ENCODE assay signal across 12 cellular contexts in genomic region chr18:28065031-28065792, GRCh38.
DNase-seq lines count a peak whose midpoint lies in the region; ATAC-seq and TF ChIP-seq lines count a peak whose summit lies in the region.
"Had no signal": no experiment of that assay in that cellular context is flagged by ENCODE, and none has a peak within 500 bp of the region (broad histone marks: within the 10 kb centered on the region; RNA-seq: fewer than 3 reads in every experiment).

No MANE protein-coding gene starts in this region.

- H3K27ac ChIP-seq in cardiac muscle cell (peak overlapping the region; percentile 98), temporal lobe (ENCODE audit: low read depth, low read length) (peak overlapping the region; percentile 12)

- ATAC-seq in WTC11 (peak; percentile 59), left cardiac atrium (peak; percentile 48 to 76), GM19395 (IDR thresholded peaks at IDR 0.05; ENCODE audit: unreplicated experiment) (no peak), HG03521 (IDR thresholded peaks at IDR 0.05; ENCODE audit: unreplicated experiment) (no peak)
- ATAC-seq: activated naive CD4-positive, alpha-beta T cell treated with anti-CD3 and anti-CD28 coated beads, Interleukin-2, amount 50 U/mL, for 72 hours; esophagus mucosa had no signal

- TF ChIP-seq CTCF in cardiac muscle cell (IDR thresholded peaks at IDR 0.05; ENCODE audit: low read depth, low read length) (no peak), WTC11 (IDR thresholded peaks at IDR 0.05) (no peak)

- peak overlapping the region; percentile 4 for H3K4me3 ChIP-seq in cardiac muscle cell

- H3K27ac Mint-ChIP-seq in WTC11 = no peak overlapping the region
- H3K27ac Mint-ChIP-seq: activated naive CD4-positive, alpha-beta T cell treated with anti-CD3 and anti-CD28 coated beads, Interleukin-2, amount 50 U/mL, for 72 hours; memory B cell had no signal

- peaks cover 15% of the 10 kb centered on the region for H3K4me1 Mint-ChIP-seq in WTC11
- H3K4me1 Mint-ChIP-seq: memory B cell had no signal

- no peaks in the 10 kb centered on the region for H3K27me3 Mint-ChIP-seq in WTC11 (ENCODE audit: low read depth)
- H3K27me3 Mint-ChIP-seq: memory B cell had no signal

- no peak overlapping the region for H3K4me3 Mint-ChIP-seq in WTC11
- H3K4me3 Mint-ChIP-seq: memory B cell had no signal

- H3K9me3 Mint-ChIP-seq in WTC11 = peaks cover 14% of the 10 kb centered on the region

- H3K9me3 ChIP-seq in cardiac muscle cell (ENCODE audit: low read depth) = no peaks in the 10 kb centered on the region
- H3K9me3 ChIP-seq: BE2C had no signal

- H3K36me3 Mint-ChIP-seq in WTC11 = peaks cover 2% of the 10 kb centered on the region; the same call in 1 of the 2 replicates
- H3K36me3 Mint-ChIP-seq: memory B cell had no signal

- DNase-seq in cardiac muscle cell (ENCODE audit: low read depth in 1 of 2, low spot score in 1 of 2) (peak; percentile 50 to 92), cardiac septum (ENCODE audit: low spot score) (no peak), WTC11 (ENCODE audit: low spot score) (no peak), left cardiac atrium (no peak), CD1c-positive myeloid dendritic cell (ENCODE audit: extremely low spot score) (no peak)
- DNase-seq: BE2C had no signal

- peaks cover 51% of the 10 kb centered on the region for H3K4me1 ChIP-seq in cardiac muscle cell (ENCODE audit: low read depth)
- H3K4me1 ChIP-seq: BE2C had no signal

- CTCF ChIA-PET in WTC11 (lab: Charles Lee) = no interaction called here

- POLR2A ChIA-PET in WTC11 (lab: Charles Lee) = no interaction called here

- H3K27me3 ChIP-seq in cardiac muscle cell = no peaks in the 10 kb centered on the region
- H3K27me3 ChIP-seq: BE2C had no signal

- intact Hi-C loops in cardiac septum (cut with DNase I) (no loop called here), left cardiac atrium (cut with DNase I) (no loop called here)

- H3K36me3 ChIP-seq in cardiac muscle cell = no peaks in the 10 kb centered on the region
- H3K36me3 ChIP-seq: BE2C had no signal

TF ChIP-seq in WTC11, 78 proteins besides CTCF, POLR2A, EP300 and RAD21:
- TF ChIP-seq MLX (CRISPR knock-in tag; IDR thresholded peaks at IDR 0.05) (no peak), ZSCAN18 (CRISPR knock-in tag; IDR thresholded peaks at IDR 0.05) (no peak), TEAD1 (CRISPR knock-in tag; IDR thresholded peaks at IDR 0.05) (no peak), CDX4 (CRISPR knock-in tag; IDR thresholded peaks at IDR 0.05; ENCODE audit: borderline replicate concordance) (no peak), TP53 (CRISPR knock-in tag; IDR thresholded peaks at IDR 0.05) (no peak), CBFB (CRISPR knock-in tag; IDR thresholded peaks at IDR 0.05; ENCODE audit: low read depth) (no peak), ERG (CRISPR knock-in tag; IDR thresholded peaks at IDR 0.05) (no peak), FOXP1 (CRISPR knock-in tag; IDR thresholded peaks at IDR 0.05; ENCODE audit: borderline replicate concordance) (no peak), JAZF1 (CRISPR knock-in tag; IDR thresholded peaks at IDR 0.05) (no peak)

Comparison
In these comparisons a context has a peak if more than half of its experiments do, and no peak if none do; other contexts are left out.
1. DNase-seq: peak in cardiac muscle cell (2 of 2); none in cardiac septum (single experiment), WTC11 (single experiment), left cardiac atrium (single experiment) and CD1c-positive myeloid dendritic cell (single experiment).
2. ATAC-seq: peak in WTC11 (single experiment) and left cardiac atrium (2 of 2); none in GM19395 (single experiment) and HG03521 (single experiment).